In the genomic region with DNA sequence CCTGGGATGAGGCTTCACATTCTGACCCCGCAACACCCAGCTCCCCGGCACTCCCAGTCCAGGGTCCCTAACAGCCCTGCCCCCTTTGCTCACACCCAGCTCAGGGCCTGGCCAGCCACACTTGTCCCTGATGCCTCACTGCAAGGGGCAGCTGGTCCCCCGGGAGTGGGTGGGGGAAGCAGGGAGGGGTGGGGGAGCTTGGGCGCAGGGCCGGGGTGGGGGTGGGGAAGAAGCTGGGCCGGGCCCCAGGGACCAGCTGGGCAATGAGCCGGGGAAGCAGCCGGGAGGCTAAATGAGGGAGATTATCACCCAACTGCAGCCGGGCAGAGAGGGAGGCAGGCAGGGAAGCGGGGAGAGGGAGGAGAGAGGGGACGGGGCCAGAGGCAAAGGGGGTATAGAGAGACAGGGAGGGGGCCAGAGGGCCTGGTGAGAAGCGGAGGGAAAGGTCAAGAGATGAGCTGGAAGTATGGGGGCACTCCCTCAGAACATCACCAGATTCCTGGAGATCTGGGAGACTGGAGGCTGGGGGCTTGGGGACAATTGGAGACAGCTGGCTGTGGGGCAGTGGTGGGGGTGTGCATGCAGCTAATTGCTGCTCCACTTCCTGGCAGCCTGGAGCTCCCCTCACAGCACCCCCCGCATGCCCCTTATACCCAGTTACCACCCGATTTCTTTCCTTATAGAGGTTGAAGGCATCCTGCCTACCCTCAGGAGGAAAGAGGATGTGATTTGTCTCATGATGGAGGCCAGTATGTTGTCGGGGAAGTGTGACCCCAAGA, we compare ENCODE assay signal across 19 cellular contexts. TPM values are rescaled to one million over a fixed set of nuclear protein-coding genes. Genes with fewer than 3 reads are reported as not detected.
DNase-seq lines count a peak whose midpoint lies in the region; ATAC-seq and TF ChIP-seq lines count a peak whose summit lies in the region.
"Had no signal": no experiment of that assay in that cellular context is flagged by ENCODE, and none has a peak within 500 bp of the region (broad histone marks: within the 10 kb centered on the region; RNA-seq: fewer than 3 reads in every experiment).

No MANE protein-coding gene starts in this region.

- peak overlapping the region; percentile 15 for H3K4me2 ChIP-seq in Karpas-422 (ENCODE audit: low read depth, low read length, poor library complexity, severe bottlenecking)
- no peak overlapping the region for H3K4me2 ChIP-seq in SK-N-SH

- H3K9ac ChIP-seq in Karpas-422 (ENCODE audit: low read length) (no peak overlapping the region), SK-N-SH (no peak overlapping the region)

- H3K27me3 ChIP-seq in Karpas-422 (ENCODE audit: low read length) (no peaks in the 10 kb centered on the region), SK-N-SH (ENCODE audit: insufficient read depth) (peaks cover 26% of the 10 kb centered on the region)

- TF ChIP-seq RAD21 in SK-N-SH (IDR thresholded peaks at IDR 0.05; ENCODE audit: low read length), result no peak

- H3K4me3 ChIP-seq in Karpas-422 (ENCODE audit: low read length), result no peak overlapping the region
- H3K4me3 ChIP-seq in SK-N-SH (ENCODE audit: low read depth in 2 of 2, low read length in 1 of 2), result no peak overlapping the region
- H3K4me3 ChIP-seq: left lung had no signal

- H3K9me3 ChIP-seq in Karpas-422 (ENCODE audit: low read length) (no peaks in the 10 kb centered on the region), SK-N-SH (no peaks in the 10 kb centered on the region)
- H3K9me3 ChIP-seq: left lung, neutrophil had no signal

- H3K9me3 Mint-ChIP-seq in nephron (no peaks in the 10 kb centered on the region), T-cell (no peaks in the 10 kb centered on the region)
- H3K9me3 Mint-ChIP-seq: activated naive CD4-positive, alpha-beta T cell treated with anti-CD3 and anti-CD28 coated beads, Interleukin-2, amount 50 U/mL, for 72 hours; stimulated activated naive B cell treated with anti-CD40 and anti-IgM and Interleukin-4, amounts not matched to agents 10 μg/mL and 1 μg/mL and 100 μg/mL, for 72 hours had no signal

- H3K79me2 ChIP-seq in Karpas-422 (ENCODE audit: low read length), result no peaks in the 10 kb centered on the region
- no peaks in the 10 kb centered on the region for H3K79me2 ChIP-seq in SK-N-SH (ENCODE audit: insufficient read depth)

- H3K36me3 ChIP-seq in Karpas-422 (ENCODE audit: insufficient read depth, low read length), result no peaks in the 10 kb centered on the region
- H3K36me3 ChIP-seq in SK-N-SH (replicated peaks in 1 of 2; ENCODE audit: control insufficient read depth in 1 of 2, insufficient read depth in 2 of 2, low read length in 1 of 2), result peaks cover 0 to under 1% of the 10 kb centered on the region in 2 experiments

- H3K9me2 ChIP-seq in Karpas-422 (replicated peaks; ENCODE audit: insufficient read depth, low read length) (no peaks in the 10 kb centered on the region), SK-N-SH (no peaks in the 10 kb centered on the region)

- H3F3A ChIP-seq in SK-N-SH (replicated peaks; ENCODE audit: insufficient read depth), result no peaks in the 10 kb centered on the region

- H3K4me1 ChIP-seq in Karpas-422 (ENCODE audit: low read length), result peaks cover 29% of the 10 kb centered on the region
- H3K4me1 ChIP-seq in SK-N-SH (ENCODE audit: control insufficient read depth in 1 of 2, insufficient read depth in 2 of 2, low read depth in 1 of 2, low read length in 1 of 2), result peaks cover 3 to 99% of the 10 kb centered on the region in 2 experiments; a peak in 2 of 4 replicates

- peak in 1 of 2 experiments; percentile 61; a peak in 2 of 4 replicates for TF ChIP-seq EP300 in SK-N-SH (IDR thresholded peaks at IDR 0.05; ENCODE audit: borderline replicate concordance in 1 of 2, low read depth in 1 of 2, low read length in 1 of 2)

- no peak overlapping the region for H3K27ac ChIP-seq in Karpas-422 (ENCODE audit: low read length)
- peak overlapping the region in 1 of 2 experiments; percentile 96; a peak in 2 of 4 replicates for H3K27ac ChIP-seq in SK-N-SH (ENCODE audit: low read depth in 2 of 2, low read length in 1 of 2)
- H3K27ac ChIP-seq: left lung, neutrophil had no signal

- H2AFZ ChIP-seq in Karpas-422 (ENCODE audit: low read length) (no peak overlapping the region), SK-N-SH (ENCODE audit: low read depth) (no peak overlapping the region)

- no peak for TF ChIP-seq CTCF in SK-N-SH (IDR thresholded peaks at IDR 0.05)
- no peak for TF ChIP-seq CTCF in nephron (IDR thresholded peaks at IDR 0.05; ENCODE audit: unreplicated experiment in 3 of 3)

- POLR2A ChIA-PET in SK-N-SH (lab: Yijun Ruan, JAX) (interaction anchor here (0.9 to 13.5 kb wide), 7 partner anchors 9 to 52 kb away, joined by 3 to 210 read pairs (median 6); a partner anchor contains a TSS), T-cell (lab: Charles Lee) (interaction anchor here (0.6 to 0.7 kb wide), 3 partner anchors 80 to 216 kb away, joined by 3 to 12 read pairs (median 5); no protein-coding TSS in a partner anchor)

- H3K4me3 Mint-ChIP-seq in nephron (peak overlapping the region; percentile 19 to 45 (median 43)), T-cell (no peak overlapping the region)
- H3K4me3 Mint-ChIP-seq: stimulated activated naive B cell treated with anti-CD40 and anti-IgM and Interleukin-4, amounts not matched to agents 10 μg/mL and 1 μg/mL and 100 μg/mL, for 72 hours had no signal

- 45% methylated on average over 15 of the region's 15 CpGs for WGBS in SK-N-SH (ENCODE audit: low lambda C conversion rate)

- H3K36me3 Mint-ChIP-seq in nephron (ENCODE audit: low read depth) (peaks cover under 1% of the 10 kb centered on the region), T-cell (peaks cover 7% of the 10 kb centered on the region)
- H3K36me3 Mint-ChIP-seq: activated naive CD4-positive, alpha-beta T cell treated with anti-CD3 and anti-CD28 coated beads, Interleukin-2, amount 50 U/mL, for 72 hours had no signal

- H3K27ac Mint-ChIP-seq in nephron (peak overlapping the region; percentile 53 to 65 (median 63)), T-cell (peak overlapping the region in 1 of 2 donors; percentile 45)
- H3K27ac Mint-ChIP-seq: activated naive CD4-positive, alpha-beta T cell treated with anti-CD3 and anti-CD28 coated beads, Interleukin-2, amount 50 U/mL, for 72 hours; stimulated activated naive B cell treated with anti-CD40 and anti-IgM and Interleukin-4, amounts not matched to agents 10 μg/mL and 1 μg/mL and 100 μg/mL, for 72 hours had no signal

- CTCF ChIA-PET in SK-N-SH (lab: Yijun Ruan, JAX) (interaction anchor here (0.6 to 62.1 kb wide), 8 partner anchors 3 to 352 kb away, joined by 3 to 2824 read pairs (median 4); a partner anchor contains a TSS), T-cell (lab: Charles Lee) (interaction anchor here in 1 of 2 donors (0.8 to 1.4 kb wide), 3 partner anchors 18 to 36 kb away, joined by 3 to 4 read pairs (median 3); no protein-coding TSS in a partner anchor)

- no peak for ATAC-seq in T-cell (replicated peaks in 1 of 4)
- ATAC-seq: activated naive CD4-positive, alpha-beta T cell treated with anti-CD3 and anti-CD28 coated beads, Interleukin-2, amount 50 U/mL, for 72 hours; esophagus mucosa; left lung; right cardiac atrium; stimulated activated naive B cell treated with anti-CD40 and anti-IgM and Interleukin-4, amounts not matched to agents 10 μg/mL and 1 μg/mL and 100 μg/mL, for 72 hours had no signal

- peaks cover 60% of the 10 kb centered on the region for H3K4me1 Mint-ChIP-seq in nephron
- H3K4me1 Mint-ChIP-seq in T-cell, result peaks cover 26 to 35% (median 27%) of the 10 kb centered on the region in 3 donors

- peak; percentile 79 for DNase-seq in D341Med (ENCODE audit: low spot score)
- DNase-seq in Karpas-422, result no peak
- DNase-seq in SK-N-SH, result peak; percentile 75
- DNase-seq in stimulated activated naive CD4-positive, alpha-beta T cell treated with Interleukin-2 at 50 U/mL for 16 hours (lab: John Stamatoyannopoulos, UW), result no peak
- no peak for DNase-seq in SKM-1 (lab: John Stamatoyannopoulos, UW; ENCODE audit: unreplicated experiment)
- no peak for DNase-seq in T-cell
- DNase-seq: activated CD4-positive, alpha-beta T cell treated with anti-CD3 and anti-CD28 coated beads for 1 hour; activated CD8-positive, alpha-beta memory T cell treated with anti-CD3 and anti-CD28 coated beads for 24 hours; cerebellar nuclear complex; NCI-H187; SIG-M5; stimulated activated naive B cell treated with anti-CD40 and anti-IgM and Interleukin-4, amounts not matched to agents 10 μg/mL and 1 μg/mL and 100 μg/mL, for 72 hours had no signal

- 0 out of 2 replicates have a peak, but pooled peaks cover 4% of the 10 kb centered on the region for H4K20me1 ChIP-seq in Karpas-422 (ENCODE audit: insufficient read depth, low read depth, low read length)
- H4K20me1 ChIP-seq in SK-N-SH (ENCODE audit: insufficient read depth), result no peaks in the 10 kb centered on the region

- H3K27me3 Mint-ChIP-seq in nephron (ENCODE audit: low read depth), result peaks cover 72% of the 10 kb centered on the region
- peaks cover 57 to 72% of the 10 kb centered on the region in 2 donors for H3K27me3 Mint-ChIP-seq in T-cell

RNA-seq across cellular contexts. Expression of a gene that starts 2.5 kb away (rescaled TPM):
- 0.32 TPM in 1 of 2 replicates, not detected in the other for total RNA-seq in Karpas-422 (2014; rRNA removed; shearing (Covaris generic); ENCODE audit: low replicate concordance)
- 0.05 and 0.10 TPM in 2 replicates for polyA plus RNA-seq in SK-N-SH (2012; rRNA removed)
- polyA plus RNA-seq in SK-N-SH (2012; cell fraction: cytosol; rRNA removed), result 0.04 and 0.30 TPM in 2 replicates
- 0.79 and 1.00 TPM in 2 replicates for polyA plus RNA-seq in SK-N-SH (2012; cell fraction: nucleus; rRNA removed)
- total RNA-seq in T-cell, result under 1 TPM in 3 of 5 donors, not detected in 2; 0.09 to 0.35 (median 0.20) TPM
- total RNA-seq: esophagus mucosa, left lung, LHCN-M2 had no signal

RNA-seq across cellular contexts. Expression of a gene that starts 13.0 kb away (rescaled TPM):
- 10.5 and 17.1 TPM in 2 replicates for total RNA-seq in Karpas-422 (2014; rRNA removed; shearing (Covaris generic); ENCODE audit: low replicate concordance)
- 61.3 and 75.1 TPM in 2 replicates for polyA plus RNA-seq in SK-N-SH (2012; rRNA removed)
- polyA plus RNA-seq in SK-N-SH (2012; cell fraction: cytosol; rRNA removed), result 27.7 and 39.9 TPM in 2 replicates
- 157 and 170 TPM in 2 replicates for polyA plus RNA-seq in SK-N-SH (2012; cell fraction: nucleus; rRNA removed)
- 10 to 100 TPM; 20.6 to 47.7 (median 41.3) TPM for total RNA-seq in T-cell

RNA-seq across cellular contexts. Expression of a gene that starts 31.9 kb away (rescaled TPM):
- total RNA-seq in Karpas-422 (2014; rRNA removed; shearing (Covaris generic); ENCODE audit: low replicate concordance), result 25.5 and 44.5 TPM in 2 replicates
- 119 and 141 TPM in 2 replicates for polyA plus RNA-seq in SK-N-SH (2012; rRNA removed)
- polyA plus RNA-seq in SK-N-SH (2012; cell fraction: cytosol; rRNA removed), result 65.6 and 129 TPM in 2 replicates
- 113 and 151 TPM in 2 replicates for polyA plus RNA-seq in SK-N-SH (2012; cell fraction: nucleus; rRNA removed)
- 10 to 100 TPM in 3 of 5 donors, 1 to 10 TPM in 2; 5.0 to 12.8 (median 10.8) TPM for total RNA-seq in T-cell

RNA-seq across cellular contexts. Expression of a gene that starts 32.1 kb away (rescaled TPM):
- 2.7 and 3.2 TPM in 2 replicates for total RNA-seq in Karpas-422 (2014; rRNA removed; shearing (Covaris generic); ENCODE audit: low replicate concordance)
- 4.7 and 7.0 TPM in 2 replicates for polyA plus RNA-seq in SK-N-SH (2012; rRNA removed)
- polyA plus RNA-seq in SK-N-SH (2012; cell fraction: cytosol; rRNA removed), result 1.0 and 1.7 TPM in 2 replicates
- polyA plus RNA-seq in SK-N-SH (2012; cell fraction: nucleus; rRNA removed), result 43.9 and 63.2 TPM in 2 replicates
- under 1 TPM; 0.37 to 0.88 (median 0.69) TPM for total RNA-seq in T-cell

RNA-seq across cellular contexts. Expression of a gene that starts 59.6 kb away (rescaled TPM):
- not detected in 2 replicates for total RNA-seq in Karpas-422 (2014; rRNA removed; shearing (Covaris generic); ENCODE audit: low replicate concordance)
- 70.9 and 93.0 TPM in 2 replicates for polyA plus RNA-seq in SK-N-SH (2012; rRNA removed)
- polyA plus RNA-seq in SK-N-SH (2012; cell fraction: cytosol; rRNA removed), result 27.1 and 45.0 TPM in 2 replicates
- 274 and 319 TPM in 2 replicates for polyA plus RNA-seq in SK-N-SH (2012; cell fraction: nucleus; rRNA removed)
- 1 to 10 TPM; 1.2 to 2.4 (median 1.2) TPM for total RNA-seq in T-cell

Comparison
In these comparisons a context has a peak if more than half of its experiments do, and no peak if none do; other contexts are left out.
1. DNase-seq: peak in D341Med (single experiment) and SK-N-SH (single experiment); none in Karpas-422 (single experiment), stimulated activated naive CD4-positive, alpha-beta T cell treated with Interleukin-2 at 50 U/mL for 16 hours (single experiment), SKM-1 (single experiment) and T-cell (0 of 34).
2. H3K4me3 Mint-ChIP-seq: peak in nephron (3 of 3); none in T-cell (0 of 3).